8 cellular contexts compared by ENCODE assay signal in genomic region chr19:42634409-42635232, GRCh38. TPM values are rescaled to one million over a fixed set of nuclear protein-coding genes. Genes with fewer than 3 reads are reported as not detected.
A peak's percentile ranks its signal among the peaks of the same experiment; 100 is the strongest.
DNase-seq lines count a peak whose midpoint lies in the region; ATAC-seq and TF ChIP-seq lines count a peak whose summit lies in the region.

No MANE protein-coding gene starts in this region.

- TF ChIP-seq CTCF in AG09309 (IDR thresholded peaks at IDR 0.05; ENCODE audit: control insufficient read depth, insufficient read depth, low read depth, low read length, missing control alignments) (peak; percentile 86), GM12872 (IDR thresholded peaks at IDR 0.05; ENCODE audit: insufficient read depth, low read depth, low read length) (peak; percentile 87)

- H3K36me3 Mint-ChIP-seq in activated naive CD4-positive, alpha-beta T cell treated with anti-CD3 and anti-CD28 coated beads, Interleukin-2, amount 10 ng/mL, durations not matched to agents 7 days and 5 days = no peaks in the 10 kb centered on the region

- CTCF ChIA-PET in activated naive CD4-positive, alpha-beta T cell treated with anti-CD3 and anti-CD28 coated beads, Interleukin-2, amount 10 ng/mL, durations not matched to agents 7 days and 5 days (lab: Charles Lee) = interaction anchor here (0.8 to 2.0 kb wide), 9 partner anchors 11 to 168 kb away, joined by 3 to 8 read pairs (median 4); no protein-coding TSS in a partner anchor

- no peak for DNase-seq in AG09309 (ENCODE audit: low read depth)
- DNase-seq in NCI-H226 = peak; percentile 19
- peak; percentile 56 for DNase-seq in activated naive CD4-positive, alpha-beta T cell treated with anti-CD3 and anti-CD28 coated beads, Interleukin-2, amount 10 ng/mL, durations not matched to agents 7 days and 5 days
- no peak for DNase-seq in left lobe of liver (ENCODE audit: low spot score)
- DNase-seq in NCI-H1694 treated with DMSO at 0.1 percent for 48 hours (lab: John Stamatoyannopoulos, UW) = no peak
- no peak for DNase-seq in hippocampal formation (lab: John Stamatoyannopoulos, UW)

- H3K27ac Mint-ChIP-seq in activated naive CD4-positive, alpha-beta T cell treated with anti-CD3 and anti-CD28 coated beads, Interleukin-2, amount 10 ng/mL, durations not matched to agents 7 days and 5 days = no peak overlapping the region

- H3K27me3 Mint-ChIP-seq in activated naive CD4-positive, alpha-beta T cell treated with anti-CD3 and anti-CD28 coated beads, Interleukin-2, amount 10 ng/mL, durations not matched to agents 7 days and 5 days = peaks cover 7% of the 10 kb centered on the region

- ATAC-seq in left lobe of liver (peak; percentile 92), HG02588 (IDR thresholded peaks at IDR 0.05; ENCODE audit: unreplicated experiment) (no peak)

- no peak overlapping the region for H3K4me3 ChIP-seq in AG09309 (ENCODE audit: control insufficient read depth, low read depth, low read length)

- H3K4me3 Mint-ChIP-seq in activated naive CD4-positive, alpha-beta T cell treated with anti-CD3 and anti-CD28 coated beads, Interleukin-2, amount 10 ng/mL, durations not matched to agents 7 days and 5 days = no peak overlapping the region

- H3K4me1 Mint-ChIP-seq in activated naive CD4-positive, alpha-beta T cell treated with anti-CD3 and anti-CD28 coated beads, Interleukin-2, amount 10 ng/mL, durations not matched to agents 7 days and 5 days = no peaks in the 10 kb centered on the region

- H3K9me3 Mint-ChIP-seq in activated naive CD4-positive, alpha-beta T cell treated with anti-CD3 and anti-CD28 coated beads, Interleukin-2, amount 10 ng/mL, durations not matched to agents 7 days and 5 days = no peaks in the 10 kb centered on the region

RNA-seq across cellular contexts. Expression of gene CEACAM8, which starts 39.9 kb away (rescaled TPM):
- 0.33 TPM for total RNA-seq in left lobe of liver

Comparison
In these comparisons a context has a peak if more than half of its experiments do, and no peak if none do; other contexts are left out.
1. DNase-seq: peak in NCI-H226 (single experiment) and activated naive CD4-positive, alpha-beta T cell treated with anti-CD3 and anti-CD28 coated beads, Interleukin-2, amount 10 ng/mL, durations not matched to agents 7 days and 5 days (single experiment); none in AG09309 (single experiment), left lobe of liver (single experiment), NCI-H1694 treated with DMSO at 0.1 percent for 48 hours (single experiment) and hippocampal formation (0 of 2).